Comparison of ENCODE assay signal across 1 cellular context in the genomic region with DNA sequence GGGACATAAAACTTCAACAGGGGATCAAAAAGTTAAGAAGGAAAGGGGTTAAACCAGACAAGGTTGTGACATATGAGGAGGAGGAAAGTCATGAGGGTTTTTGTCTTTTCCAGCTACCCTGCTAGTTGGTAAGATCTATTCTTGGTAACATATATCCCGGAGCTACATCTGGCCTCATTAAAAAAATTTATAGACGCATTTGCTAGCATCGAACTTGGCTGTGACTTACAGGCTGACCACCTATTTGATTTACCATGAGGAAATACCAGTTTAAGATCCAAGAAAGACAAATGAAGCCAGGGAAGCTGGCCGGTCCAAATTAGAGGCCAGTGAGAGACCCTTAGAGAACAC.
TF ChIP-seq lines count a peak whose summit lies in the region.

No MANE protein-coding gene starts in this region.

TF ChIP-seq in HEK293T, 16 proteins besides CTCF, POLR2A, EP300 and RAD21 (continued from another document):
- no peak for TF ChIP-seq LEF1 (IDR thresholded peaks at IDR 0.05; ENCODE audit: borderline replicate concordance)
